Comparison of ENCODE assay signal across 8 cellular contexts in the genomic region with DNA sequence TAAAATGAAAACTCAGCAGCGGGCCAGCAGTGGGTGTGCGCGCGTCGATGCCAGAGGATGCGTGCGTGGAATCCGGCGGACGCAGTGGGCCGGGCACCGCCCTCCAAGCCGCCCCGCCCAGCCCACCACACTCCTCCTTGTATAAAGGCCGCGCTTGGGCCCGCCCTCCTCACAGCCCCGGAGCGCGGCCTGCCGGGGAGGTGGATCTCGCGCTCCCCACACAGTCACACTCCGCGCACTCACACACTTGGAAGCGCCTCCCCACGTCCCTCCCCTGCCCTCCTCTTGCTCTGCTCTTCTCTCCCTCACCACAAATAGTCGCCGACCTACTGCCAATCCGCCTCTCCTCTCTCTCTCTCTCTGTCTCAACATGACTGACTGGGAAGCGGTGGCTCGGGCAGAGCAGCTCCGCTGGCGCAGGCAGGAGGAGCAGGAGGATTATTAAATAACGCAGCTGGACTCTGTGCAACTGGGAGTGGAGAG. TPM values are rescaled to one million over a fixed set of nuclear protein-coding genes. Genes with fewer than 3 reads are reported as not detected.
DNase-seq lines count a peak whose midpoint lies in the region; ATAC-seq and TF ChIP-seq lines count a peak whose summit lies in the region.

A gene (plus strand): TSS at position 172 of the 483 bp plus-strand sequence.

- peak; percentile 58 to 85 for TF ChIP-seq POLR2A in uterus (IDR thresholded peaks at IDR 0.05)

- peaks cover 4% of the 10 kb centered on the region for H3K27me3 ChIP-seq in BJ (ENCODE audit: control insufficient read depth, insufficient read depth, low read length)
- H3K27me3 ChIP-seq in neural progenitor cell = peaks cover 74% of the 10 kb centered on the region
- H3K27me3 ChIP-seq in uterus = no peaks in the 10 kb centered on the region

- no peaks in the 10 kb centered on the region for H3K79me2 ChIP-seq in neural progenitor cell (ENCODE audit: low read depth)

- H3K4me1 Mint-ChIP-seq in activated naive CD4-positive, alpha-beta T cell treated with anti-CD3 and anti-CD28 coated beads for 36 hours (ENCODE audit: low read depth) = peaks cover 16% of the 10 kb centered on the region
- H3K4me1 Mint-ChIP-seq in neural progenitor cell = peaks cover 15% of the 10 kb centered on the region

- H3K4me3 ChIP-seq in BJ (ENCODE audit: low read depth, low read length) = peak within 1 kb of the TSS; percentile 33
- peak within 1 kb of the TSS; percentile 62 for H3K4me3 ChIP-seq in neural progenitor cell
- H3K4me3 ChIP-seq in uterus = peak within 1 kb of the TSS; percentile 54 to 75

- no peak for TF ChIP-seq CTCF in BJ (IDR thresholded peaks at IDR 0.05; ENCODE audit: insufficient read depth, low read depth, low read length)
- TF ChIP-seq CTCF in neural progenitor cell (IDR thresholded peaks at IDR 0.05) = no peak
- no peak for TF ChIP-seq CTCF in uterus (IDR thresholded peaks at IDR 0.05)

- CTCF ChIA-PET in BJ (lab: Yijun Ruan, JAX) = no interaction called here
- CTCF ChIA-PET in activated naive CD4-positive, alpha-beta T cell treated with anti-CD3 and anti-CD28 coated beads for 36 hours (lab: Charles Lee) = no interaction called here

- peak within 1 kb of the TSS; percentile 95 for H2AFZ ChIP-seq in neural progenitor cell (replicated peaks)

- intact Hi-C loops in activated naive CD4-positive, alpha-beta T cell treated with anti-CD3 and anti-CD28 coated beads for 36 hours (cut with micrococcal nuclease) = no loop called here
- intact Hi-C loops in uterus (cut with DNase I; ENCODE audit: low total_unique reads) = no loop called here

- DNase-seq in BJ (ENCODE audit: low read depth) (no peak), OCI-M2 (lab: John Stamatoyannopoulos, UW; ENCODE audit: unreplicated experiment) (peak; percentile 3), glomerular visceral epithelial cell (ENCODE audit: extremely low spot score) (peak; percentile 88), neural progenitor cell (ENCODE audit: low spot score) (peak; percentile 71), uterus (peak; percentile 63 to 68)
- peak; percentile 14 for DNase-seq in activated naive CD4-positive, alpha-beta T cell treated with anti-CD3 and anti-CD28 coated beads for 36 hours

- H3K4me3 Mint-ChIP-seq in activated naive CD4-positive, alpha-beta T cell treated with anti-CD3 and anti-CD28 coated beads for 36 hours = peak within 1 kb of the TSS; percentile 80
- peak within 1 kb of the TSS; percentile 92 for H3K4me3 Mint-ChIP-seq in neural progenitor cell

- peaks cover 49% of the 10 kb centered on the region for H3K27me3 Mint-ChIP-seq in activated naive CD4-positive, alpha-beta T cell treated with anti-CD3 and anti-CD28 coated beads for 36 hours (ENCODE audit: low read depth)
- peaks cover 21% of the 10 kb centered on the region for H3K27me3 Mint-ChIP-seq in neural progenitor cell (ENCODE audit: insufficient read depth, low read depth)

- no peaks in the 10 kb centered on the region for H4K20me1 ChIP-seq in neural progenitor cell (ENCODE audit: low read depth)

- no peaks in the 10 kb centered on the region for H3K9me3 ChIP-seq in neural progenitor cell (ENCODE audit: low read depth)
- no peaks in the 10 kb centered on the region for H3K9me3 ChIP-seq in uterus

- peak within 1 kb of the TSS; percentile 90 for H3K4me2 ChIP-seq in neural progenitor cell

- no peak within 1 kb of the TSS for H3K9ac ChIP-seq in neural progenitor cell

- peaks cover 1% of the 10 kb centered on the region for H3K36me3 Mint-ChIP-seq in activated naive CD4-positive, alpha-beta T cell treated with anti-CD3 and anti-CD28 coated beads for 36 hours (ENCODE audit: low read depth)
- no peaks in the 10 kb centered on the region for H3K36me3 Mint-ChIP-seq in neural progenitor cell

- H3K36me3 ChIP-seq in BJ (ENCODE audit: control insufficient read depth, insufficient read depth, low read length) = no peaks in the 10 kb centered on the region
- no peaks in the 10 kb centered on the region for H3K36me3 ChIP-seq in neural progenitor cell
- H3K36me3 ChIP-seq in uterus = no peaks in the 10 kb centered on the region

- H3K9me3 Mint-ChIP-seq in activated naive CD4-positive, alpha-beta T cell treated with anti-CD3 and anti-CD28 coated beads for 36 hours = no peaks in the 10 kb centered on the region
- H3K9me3 Mint-ChIP-seq in neural progenitor cell = no peaks in the 10 kb centered on the region

- no peak within 1 kb of the TSS for H3K27ac ChIP-seq in neural progenitor cell
- peak within 1 kb of the TSS; percentile 72 to 79 for H3K27ac ChIP-seq in uterus

- POLR2A ChIA-PET in BJ (lab: Charles Lee) = no interaction called here

- ATAC-seq in GM19324 (IDR thresholded peaks at IDR 0.05; ENCODE audit: low FRiP score, unreplicated experiment) (peak; percentile 90), HG03354 (IDR thresholded peaks at IDR 0.05; ENCODE audit: poor library complexity, severe bottlenecking, unreplicated experiment) (peak; percentile 78)

- H3K27ac Mint-ChIP-seq in activated naive CD4-positive, alpha-beta T cell treated with anti-CD3 and anti-CD28 coated beads for 36 hours = no peak within 1 kb of the TSS
- no peak within 1 kb of the TSS for H3K27ac Mint-ChIP-seq in neural progenitor cell

- peaks cover 12% of the 10 kb centered on the region for H3F3A ChIP-seq in neural progenitor cell (ENCODE audit: low read depth)

- peaks cover 5% of the 10 kb centered on the region for H3K4me1 ChIP-seq in neural progenitor cell
- no peaks in the 10 kb centered on the region for H3K4me1 ChIP-seq in uterus

RNA-seq across cellular contexts. Expression of the gene that starts here (rescaled TPM):
- not detected in 2 replicates for polyA plus RNA-seq in BJ (2011; rRNA removed)
- polyA minus RNA-seq in BJ (2011; rRNA and poly(A)+ RNA removed) = not detected in 2 replicates
- not detected for total RNA-seq in activated naive CD4-positive, alpha-beta T cell treated with anti-CD3 and anti-CD28 coated beads for 36 hours
- total RNA-seq in neural progenitor cell (ENCODE audit: low replicate concordance) = 0.28 and 0.77 TPM in 2 replicates
- total RNA-seq in uterus = 10 to 100 TPM in 2 of 4 donors, 1 to 10 TPM in 2; 2.8 to 54.7 (median 11.9) TPM

Comparison
In these comparisons a context has a peak if more than half of its experiments do, and no peak if none do; other contexts are left out.
1. Peak in DNase-seq in activated naive CD4-positive, alpha-beta T cell treated with anti-CD3 and anti-CD28 coated beads for 36 hours; RNA of the gene not detected or under 1 TPM.
2. Peak in DNase-seq, H3K4me3 ChIP-seq and H3K4me2 ChIP-seq in neural progenitor cell; RNA of the gene not detected or under 1 TPM.